8 cellular contexts compared by ENCODE assay signal in the genomic region with DNA sequence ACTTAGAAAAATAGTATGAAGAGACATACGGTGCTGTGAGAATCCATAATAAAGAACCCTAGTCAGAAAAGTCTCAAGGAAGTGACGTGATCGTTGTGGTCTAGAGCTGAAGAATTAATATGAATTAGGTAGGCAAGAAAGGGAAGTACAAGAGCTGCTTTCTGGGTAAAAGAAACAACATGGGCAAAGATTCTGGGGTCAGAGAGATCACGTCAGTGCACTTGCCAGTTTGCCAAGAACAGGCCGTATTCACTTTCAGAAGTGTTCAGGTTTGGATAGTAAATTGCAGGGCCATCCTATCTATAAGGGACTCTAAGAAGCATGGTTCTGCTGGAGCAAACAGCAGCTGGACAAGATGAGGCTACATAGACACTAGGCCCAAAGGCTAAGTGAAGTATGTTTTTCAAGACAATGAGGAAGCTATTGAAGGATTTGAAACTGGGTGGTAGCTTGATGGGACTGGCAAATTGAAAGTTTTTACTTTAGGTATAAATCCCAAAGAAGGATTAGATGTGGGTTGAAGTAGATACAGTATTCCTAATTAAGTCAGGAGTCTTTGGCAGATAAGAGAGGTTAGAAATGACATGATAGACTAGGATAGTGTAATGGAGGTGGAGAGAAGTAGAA. TPM values are rescaled to one million over a fixed set of nuclear protein-coding genes. Genes with fewer than 3 reads are reported as not detected.
DNase-seq lines count a peak whose midpoint lies in the region; ATAC-seq and TF ChIP-seq lines count a peak whose summit lies in the region.

No MANE protein-coding gene starts in this region.

- no TSS peak for BruUV-seq in PC-9 (replicated peaks; lab: Mats Ljungman, UMichigan)

- POLR2A ChIA-PET in PC-9 (lab: Charles Lee; ENCODE audit: unreplicated experiment): no interaction called here
- POLR2A ChIA-PET in RWPE1 (lab: Yijun Ruan, JAX; ENCODE audit: low non-redundant PET): interaction anchor here (1.2 kb wide), 1 partner anchor 11 kb away, joined by 3 read pairs; no protein-coding TSS in a partner anchor

- no peak for TF ChIP-seq CTCF in PC-9 (conservative IDR thresholded peaks at IDR 0.05)
- TF ChIP-seq CTCF in RWPE1 (conservative IDR thresholded peaks at IDR 0.05; ENCODE audit: low read depth): no peak

- DNase-seq in AML-193 (lab: John Stamatoyannopoulos, UW) (peak; percentile 90 to 91), PC-9 (no peak), RWPE1 (ENCODE audit: low spot score) (no peak), GM03348 (ENCODE audit: low spot score) (no peak)
- DNase-seq in activated T-helper 1 cell treated with anti-CD3 and anti-CD28 coated beads, Interleukin-12 subunit alpha, Interleukin-12 subunit beta, Interleukin-2, Interleukin-4 antibody, amounts not matched to agents 30 ng/mL and 10 ng/mL and 1 ng/mL, durations not matched to agents 14 hours and 24 hours and 36 hours (ENCODE audit: low spot score): no peak

- peaks cover 13% of the 10 kb centered on the region for H4K20me1 ChIP-seq in PC-9 (ENCODE audit: insufficient read depth)

- peaks cover 18% of the 10 kb centered on the region for H3F3A ChIP-seq in PC-9 (ENCODE audit: insufficient read depth, low read depth)

- no peak overlapping the region for H2AFZ ChIP-seq in PC-9

- intact Hi-C loops in activated T-helper 1 cell treated with anti-CD3 and anti-CD28 coated beads, Interleukin-12 subunit alpha, Interleukin-12 subunit beta, Interleukin-2, Interleukin-4 antibody, amounts not matched to agents 30 ng/mL and 10 ng/mL and 1 ng/mL, durations not matched to agents 14 hours and 24 hours and 36 hours (cut with micrococcal nuclease): no loop called here
- intact Hi-C loops in PC-9 (cut with micrococcal nuclease; ENCODE audit: unreplicated experiment): no loop called here

- CTCF ChIA-PET in PC-9 (lab: Charles Lee): no interaction called here
- CTCF ChIA-PET in RWPE1 (lab: Yijun Ruan, JAX): no interaction called here

- H3K27ac ChIP-seq in thymus (ENCODE audit: low read depth) (peak overlapping the region; percentile 62), PC-9 (no peak overlapping the region), RWPE1 (no peak overlapping the region)

- H3K4me1 Mint-ChIP-seq in activated T-helper 1 cell treated with anti-CD3 and anti-CD28 coated beads, Interleukin-12 subunit alpha, Interleukin-12 subunit beta, Interleukin-2, Interleukin-4 antibody, amounts not matched to agents 30 ng/mL and 10 ng/mL and 1 ng/mL, durations not matched to agents 14 hours and 24 hours and 36 hours (ENCODE audit: low read depth): peaks cover 46% of the 10 kb centered on the region

- no peaks in the 10 kb centered on the region for H3K9me3 Mint-ChIP-seq in activated T-helper 1 cell treated with anti-CD3 and anti-CD28 coated beads, Interleukin-12 subunit alpha, Interleukin-12 subunit beta, Interleukin-2, Interleukin-4 antibody, amounts not matched to agents 30 ng/mL and 10 ng/mL and 1 ng/mL, durations not matched to agents 14 hours and 24 hours and 36 hours

- H3K4me3 Mint-ChIP-seq in activated T-helper 1 cell treated with anti-CD3 and anti-CD28 coated beads, Interleukin-12 subunit alpha, Interleukin-12 subunit beta, Interleukin-2, Interleukin-4 antibody, amounts not matched to agents 30 ng/mL and 10 ng/mL and 1 ng/mL, durations not matched to agents 14 hours and 24 hours and 36 hours: peak overlapping the region; percentile 11

- no peaks in the 10 kb centered on the region for H3K9me3 ChIP-seq in thymus (ENCODE audit: control insufficient read depth)
- H3K9me3 ChIP-seq in PC-9 (ENCODE audit: insufficient read depth, low read depth): no peaks in the 10 kb centered on the region

- no peaks in the 10 kb centered on the region for H3K9me2 ChIP-seq in PC-9 (ENCODE audit: insufficient read depth)

- H3K27me3 ChIP-seq in thymus (ENCODE audit: control insufficient read depth, insufficient read depth) (no peaks in the 10 kb centered on the region), PC-9 (ENCODE audit: insufficient read depth, low read depth) (no peaks in the 10 kb centered on the region)

- H3K27ac Mint-ChIP-seq in activated T-helper 1 cell treated with anti-CD3 and anti-CD28 coated beads, Interleukin-12 subunit alpha, Interleukin-12 subunit beta, Interleukin-2, Interleukin-4 antibody, amounts not matched to agents 30 ng/mL and 10 ng/mL and 1 ng/mL, durations not matched to agents 14 hours and 24 hours and 36 hours: peak overlapping the region; percentile 72

- H3K4me3 ChIP-seq in thymus (ENCODE audit: low read length) (no peak overlapping the region), PC-9 (no peak overlapping the region)

- H3K27me3 Mint-ChIP-seq in activated T-helper 1 cell treated with anti-CD3 and anti-CD28 coated beads, Interleukin-12 subunit alpha, Interleukin-12 subunit beta, Interleukin-2, Interleukin-4 antibody, amounts not matched to agents 30 ng/mL and 10 ng/mL and 1 ng/mL, durations not matched to agents 14 hours and 24 hours and 36 hours (ENCODE audit: insufficient read depth): no peaks in the 10 kb centered on the region

- peaks cover 9% of the 10 kb centered on the region for H3K36me3 Mint-ChIP-seq in activated T-helper 1 cell treated with anti-CD3 and anti-CD28 coated beads, Interleukin-12 subunit alpha, Interleukin-12 subunit beta, Interleukin-2, Interleukin-4 antibody, amounts not matched to agents 30 ng/mL and 10 ng/mL and 1 ng/mL, durations not matched to agents 14 hours and 24 hours and 36 hours (ENCODE audit: low read depth)

- peaks cover 23% of the 10 kb centered on the region for H3K79me2 ChIP-seq in PC-9 (ENCODE audit: low read depth)

- ATAC-seq in GM18873 (IDR thresholded peaks at IDR 0.05; ENCODE audit: low FRiP score, unreplicated experiment) (peak; percentile 35), HG03342 (IDR thresholded peaks at IDR 0.05; ENCODE audit: unreplicated experiment) (peak; percentile 30)

- H3K4me2 ChIP-seq in PC-9: no peak overlapping the region

- peaks cover 5% of the 10 kb centered on the region for H3K4me1 ChIP-seq in thymus (ENCODE audit: control insufficient read depth, insufficient read depth, low read length)
- peaks cover 10% of the 10 kb centered on the region for H3K4me1 ChIP-seq in PC-9 (replicated peaks; ENCODE audit: insufficient read depth)

- H3K36me3 ChIP-seq in thymus (ENCODE audit: control insufficient read depth, insufficient read depth): peaks cover 3% of the 10 kb centered on the region
- H3K36me3 ChIP-seq in PC-9 (ENCODE audit: low read depth): no peaks in the 10 kb centered on the region

- 12% methylated on average over 5 of the region's 5 CpGs for WGBS in thymus

RNA-seq across cellular contexts. Expression of a gene that starts 4.8 kb away (rescaled TPM):
- 83.0 and 83.3 TPM in 2 replicates for total RNA-seq in activated T-helper 1 cell treated with anti-CD3 and anti-CD28 coated beads, Interleukin-12 subunit alpha, Interleukin-12 subunit beta, Interleukin-2, Interleukin-4 antibody, amounts not matched to agents 30 ng/mL and 10 ng/mL and 1 ng/mL, durations not matched to agents 14 hours and 24 hours and 36 hours
- 55.7 TPM for polyA plus RNA-seq in thymus
- total RNA-seq in PC-9 (2021): 23.3 and 30.5 TPM in 2 replicates

Comparison
In these comparisons a context has a peak if more than half of its experiments do, and no peak if none do; other contexts are left out.
1. DNase-seq: peak in AML-193 (2 of 2); none in activated T-helper 1 cell treated with anti-CD3 and anti-CD28 coated beads, Interleukin-12 subunit alpha, Interleukin-12 subunit beta, Interleukin-2, Interleukin-4 antibody, amounts not matched to agents 30 ng/mL and 10 ng/mL and 1 ng/mL, durations not matched to agents 14 hours and 24 hours and 36 hours (single experiment), PC-9 (0 of 2), RWPE1 (single experiment) and GM03348 (single experiment).